Comparison of ENCODE assay signal across 22 cellular contexts in genomic region chr5:38008198-38008597, GRCh38.
DNase-seq lines count a peak whose midpoint lies in the region; ATAC-seq and TF ChIP-seq lines count a peak whose summit lies in the region.
"Had no signal": no experiment of that assay in that cellular context is flagged by ENCODE, and none has a peak within 500 bp of the region (broad histone marks: within the 10 kb centered on the region; RNA-seq: fewer than 3 reads in every experiment).

No MANE protein-coding gene starts in this region.

- TF ChIP-seq POLR2A in spleen (IDR thresholded peaks at IDR 0.05): no peak

- H3K27ac ChIP-seq in A673 (ENCODE audit: low read depth, low read length, poor library complexity, severe bottlenecking) (no peak overlapping the region), spleen (no peak overlapping the region)
- H3K27ac ChIP-seq: BLaER1, dorsolateral prefrontal cortex, neutrophil, RWPE1 had no signal

- no peaks in the 10 kb centered on the region for H3K27me3 Mint-ChIP-seq in activated CD8-positive, alpha-beta memory T cell treated with anti-CD3 and anti-CD28 coated beads, Interleukin-2, amount 10 ng/mL, durations not matched to agents 7 days and 5 days
- H3K27me3 Mint-ChIP-seq: activated naive CD8-positive, alpha-beta T cell treated with anti-CD3 and anti-CD28 coated beads, Interleukin-2, amount 10 ng/mL, durations not matched to agents 7 days and 5 days; central memory CD8-positive, alpha-beta T cell had no signal

- TF ChIP-seq CTCF in A673 (conservative IDR thresholded peaks at IDR 0.05; ENCODE audit: low read depth, low read length) (no peak), spleen (IDR thresholded peaks at IDR 0.05 in 8 of 11, conservative IDR thresholded peaks at IDR 0.05 in 3 of 11) (no peak)

- POLR2A ChIA-PET in A673 (lab: Charles Lee; ENCODE audit: low non-redundant PET): no interaction called here

- no peaks in the 10 kb centered on the region for H3K4me1 ChIP-seq in A673 (ENCODE audit: insufficient read depth, low read length, poor library complexity, severe bottlenecking)
- no peaks in the 10 kb centered on the region for H3K4me1 ChIP-seq in spleen
- H3K4me1 ChIP-seq: BLaER1 had no signal

- H3K4me3 ChIP-seq in A673 (ENCODE audit: low read depth, low read length, poor library complexity, severe bottlenecking) (no peak overlapping the region), spleen (no peak overlapping the region)
- H3K4me3 ChIP-seq: BLaER1, dorsolateral prefrontal cortex had no signal

- H3K9me3 Mint-ChIP-seq in activated CD8-positive, alpha-beta memory T cell treated with anti-CD3 and anti-CD28 coated beads, Interleukin-2, amount 10 ng/mL, durations not matched to agents 7 days and 5 days (ENCODE audit: low read depth): peaks cover 4% of the 10 kb centered on the region
- H3K9me3 Mint-ChIP-seq: activated naive CD8-positive, alpha-beta T cell treated with anti-CD3 and anti-CD28 coated beads, Interleukin-2, amount 10 ng/mL, durations not matched to agents 7 days and 5 days; stimulated activated effector memory CD8-positive, alpha-beta T cell treated with anti-CD3 and anti-CD28 coated beads, Interleukin-12 subunit alpha, Interleukin-12 subunit beta, amount 100 ng/mL, for 72 hours had no signal

- ATAC-seq in GM19397 (IDR thresholded peaks at IDR 0.05; ENCODE audit: unreplicated experiment): no peak
- ATAC-seq in GM18868 (IDR thresholded peaks at IDR 0.05; ENCODE audit: unreplicated experiment): no peak
- no peak for ATAC-seq in activated CD8-positive, alpha-beta memory T cell treated with anti-CD3 and anti-CD28 coated beads, Interleukin-2, amount 10 ng/mL, durations not matched to agents 7 days and 5 days
- ATAC-seq: stimulated activated effector memory CD8-positive, alpha-beta T cell treated with anti-CD3 and anti-CD28 coated beads, Interleukin-12 subunit alpha, Interleukin-12 subunit beta, amount 100 ng/mL, for 72 hours had no signal

- H3K4me3 Mint-ChIP-seq in activated CD8-positive, alpha-beta memory T cell treated with anti-CD3 and anti-CD28 coated beads, Interleukin-2, amount 10 ng/mL, durations not matched to agents 7 days and 5 days: no peak overlapping the region
- H3K4me3 Mint-ChIP-seq: activated naive CD8-positive, alpha-beta T cell treated with anti-CD3 and anti-CD28 coated beads, Interleukin-2, amount 10 ng/mL, durations not matched to agents 7 days and 5 days; central memory CD8-positive, alpha-beta T cell; stimulated activated effector memory CD8-positive, alpha-beta T cell treated with anti-CD3 and anti-CD28 coated beads, Interleukin-12 subunit alpha, Interleukin-12 subunit beta, amount 100 ng/mL, for 72 hours had no signal

- DNase-seq in A673 (ENCODE audit: low spot score): peak; percentile 6
- peak; percentile 33 for DNase-seq in DMS79 treated with DMSO at 0.1 percent for 48 hours (lab: John Stamatoyannopoulos, UW)
- DNase-seq in NCI-H187 treated with DMSO at 0.1 percent for 48 hours (lab: John Stamatoyannopoulos, UW): peak; percentile 57
- DNase-seq in NCI-H69 (lab: John Stamatoyannopoulos, UW): peak; percentile 32
- no peak for DNase-seq in activated CD8-positive, alpha-beta memory T cell treated with anti-CD3 and anti-CD28 coated beads, Interleukin-2, amount 10 ng/mL, durations not matched to agents 7 days and 5 days
- DNase-seq in spleen: no peak
- DNase-seq: activated CD4-positive, alpha-beta T cell treated with anti-CD3 and anti-CD28 coated beads, Interleukin-2, amount 50 U/mL, for 1 hour; activated naive CD8-positive, alpha-beta T cell treated with anti-CD3 and anti-CD28 coated beads, Interleukin-2, amount 10 ng/mL, durations not matched to agents 7 days and 5 days; Calu3; dorsolateral prefrontal cortex; GF-D8; glutamatergic neuron; HCEC 1CT; NCI-H146; stimulated activated CD4-positive, alpha-beta T cell treated with anti-CD3 and anti-CD28 coated beads, Interleukin-1b, Interleukin-23, amount 100 ng/mL, for 48 hours had no signal

- no peak overlapping the region for H3K27ac Mint-ChIP-seq in activated CD8-positive, alpha-beta memory T cell treated with anti-CD3 and anti-CD28 coated beads, Interleukin-2, amount 10 ng/mL, durations not matched to agents 7 days and 5 days
- H3K27ac Mint-ChIP-seq: activated naive CD8-positive, alpha-beta T cell treated with anti-CD3 and anti-CD28 coated beads, Interleukin-2, amount 10 ng/mL, durations not matched to agents 7 days and 5 days; stimulated activated effector memory CD8-positive, alpha-beta T cell treated with anti-CD3 and anti-CD28 coated beads, Interleukin-12 subunit alpha, Interleukin-12 subunit beta, amount 100 ng/mL, for 72 hours had no signal

- H3K9me3 ChIP-seq in A673 (ENCODE audit: low read depth, low read length, poor library complexity, severe bottlenecking) (no peaks in the 10 kb centered on the region), spleen (no peaks in the 10 kb centered on the region)
- H3K9me3 ChIP-seq: BLaER1, neutrophil had no signal

- H3K27me3 ChIP-seq in A673 (replicated peaks; ENCODE audit: insufficient read depth, low read depth, low read length, poor library complexity) (peaks cover 5% of the 10 kb centered on the region), spleen (replicated peaks in 1 of 7) (no peaks in the 10 kb centered on the region)
- H3K27me3 ChIP-seq: BLaER1, neutrophil had no signal

- 76 to 91% (median 79%) methylated on average over 1 of the region's 1 CpG for WGBS in spleen, 5 donors

- H3K36me3 ChIP-seq in A673 (ENCODE audit: insufficient read depth, low read length, poor library complexity, severe bottlenecking) (no peaks in the 10 kb centered on the region), spleen (no peaks in the 10 kb centered on the region)
- H3K36me3 ChIP-seq: BLaER1, neutrophil had no signal

- H3K36me3 Mint-ChIP-seq in activated CD8-positive, alpha-beta memory T cell treated with anti-CD3 and anti-CD28 coated beads, Interleukin-2, amount 10 ng/mL, durations not matched to agents 7 days and 5 days: no peaks in the 10 kb centered on the region
- H3K36me3 Mint-ChIP-seq: activated naive CD8-positive, alpha-beta T cell treated with anti-CD3 and anti-CD28 coated beads, Interleukin-2, amount 10 ng/mL, durations not matched to agents 7 days and 5 days; stimulated activated effector memory CD8-positive, alpha-beta T cell treated with anti-CD3 and anti-CD28 coated beads, Interleukin-12 subunit alpha, Interleukin-12 subunit beta, amount 100 ng/mL, for 72 hours had no signal

- CTCF ChIA-PET in A673 (lab: Charles Lee): no interaction called here
- CTCF ChIA-PET in activated CD8-positive, alpha-beta memory T cell treated with anti-CD3 and anti-CD28 coated beads, Interleukin-2, amount 10 ng/mL, durations not matched to agents 7 days and 5 days (lab: Charles Lee): no interaction called here

- no TSS peak for BruUV-seq in A673 (replicated peaks; lab: Mats Ljungman, UMichigan)

- intact Hi-C loops in A673 (cut with micrococcal nuclease; ENCODE audit: unreplicated experiment) (no loop called here), spleen (cut with DNase I; ENCODE audit: low total_unique reads) (no loop called here)

- no peaks in the 10 kb centered on the region for H3K4me1 Mint-ChIP-seq in activated CD8-positive, alpha-beta memory T cell treated with anti-CD3 and anti-CD28 coated beads, Interleukin-2, amount 10 ng/mL, durations not matched to agents 7 days and 5 days
- H3K4me1 Mint-ChIP-seq: activated naive CD8-positive, alpha-beta T cell treated with anti-CD3 and anti-CD28 coated beads, Interleukin-2, amount 10 ng/mL, durations not matched to agents 7 days and 5 days; central memory CD8-positive, alpha-beta T cell; stimulated activated effector memory CD8-positive, alpha-beta T cell treated with anti-CD3 and anti-CD28 coated beads, Interleukin-12 subunit alpha, Interleukin-12 subunit beta, amount 100 ng/mL, for 72 hours had no signal

Comparison
In these comparisons a context has a peak if more than half of its experiments do, and no peak if none do; other contexts are left out.
1. DNase-seq: peak in A673 (single experiment), DMS79 treated with DMSO at 0.1 percent for 48 hours (single experiment), NCI-H187 treated with DMSO at 0.1 percent for 48 hours (single experiment) and NCI-H69 (single experiment); none in activated CD8-positive, alpha-beta memory T cell treated with anti-CD3 and anti-CD28 coated beads, Interleukin-2, amount 10 ng/mL, durations not matched to agents 7 days and 5 days (single experiment) and spleen (single experiment).